Comparison of ENCODE assay signal across 1 cellular context in the genomic region with DNA sequence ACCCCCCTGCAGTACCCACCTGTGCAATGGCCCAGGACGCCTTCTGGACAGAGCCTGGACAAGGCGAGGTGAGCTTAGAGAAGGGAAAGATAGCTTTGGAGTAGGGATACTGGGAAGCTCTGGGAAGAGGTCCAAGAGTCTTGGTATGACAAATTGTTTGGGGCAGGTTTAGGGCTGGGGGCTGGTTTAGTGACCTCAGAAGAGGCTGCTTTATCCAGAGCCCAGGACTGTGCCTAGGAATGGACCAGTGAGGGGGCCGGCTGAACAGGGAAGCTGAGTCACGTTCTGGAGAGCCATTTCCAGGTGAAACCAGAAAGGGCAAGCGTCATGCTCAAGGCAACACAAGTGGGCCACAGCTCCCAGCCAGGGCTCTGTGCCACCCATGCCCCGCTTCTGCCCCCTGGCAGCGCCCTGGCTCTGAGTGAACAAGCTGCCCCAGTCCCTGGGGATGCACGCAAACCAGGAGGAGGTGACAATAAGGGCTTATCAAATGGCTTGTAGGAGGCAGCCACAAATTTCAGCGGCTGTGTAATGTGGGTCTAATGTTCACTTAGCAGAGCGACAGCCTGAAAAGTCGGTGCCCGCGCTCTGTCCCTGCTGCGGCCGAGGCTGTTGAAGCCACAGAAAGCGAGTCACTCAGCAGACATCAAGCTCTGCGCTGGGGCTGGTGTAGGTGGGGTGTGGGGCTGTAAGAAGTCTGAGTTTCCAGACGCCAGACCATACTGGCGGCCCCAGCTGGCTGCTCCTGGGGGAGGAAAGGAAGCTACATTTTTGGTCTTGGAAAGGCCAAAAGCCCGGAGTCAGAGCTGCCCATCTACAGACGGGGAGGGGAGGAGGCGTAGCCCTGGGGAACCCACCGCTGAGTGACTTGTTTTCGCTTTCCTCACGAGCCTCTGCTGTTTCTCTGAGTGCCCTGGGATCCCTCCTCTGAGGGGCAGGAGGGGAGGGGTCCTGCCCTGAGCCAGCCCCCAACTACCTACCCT.
A peak's percentile ranks its signal among the peaks of the same experiment; 100 is the strongest.
TF ChIP-seq lines count a peak whose summit lies in the region.

No MANE protein-coding gene starts in this region.

TF ChIP-seq in HepG2, 621 proteins besides CTCF, POLR2A, EP300 and RAD21 (continued from another document):
- TF ChIP-seq, protein P1, sequence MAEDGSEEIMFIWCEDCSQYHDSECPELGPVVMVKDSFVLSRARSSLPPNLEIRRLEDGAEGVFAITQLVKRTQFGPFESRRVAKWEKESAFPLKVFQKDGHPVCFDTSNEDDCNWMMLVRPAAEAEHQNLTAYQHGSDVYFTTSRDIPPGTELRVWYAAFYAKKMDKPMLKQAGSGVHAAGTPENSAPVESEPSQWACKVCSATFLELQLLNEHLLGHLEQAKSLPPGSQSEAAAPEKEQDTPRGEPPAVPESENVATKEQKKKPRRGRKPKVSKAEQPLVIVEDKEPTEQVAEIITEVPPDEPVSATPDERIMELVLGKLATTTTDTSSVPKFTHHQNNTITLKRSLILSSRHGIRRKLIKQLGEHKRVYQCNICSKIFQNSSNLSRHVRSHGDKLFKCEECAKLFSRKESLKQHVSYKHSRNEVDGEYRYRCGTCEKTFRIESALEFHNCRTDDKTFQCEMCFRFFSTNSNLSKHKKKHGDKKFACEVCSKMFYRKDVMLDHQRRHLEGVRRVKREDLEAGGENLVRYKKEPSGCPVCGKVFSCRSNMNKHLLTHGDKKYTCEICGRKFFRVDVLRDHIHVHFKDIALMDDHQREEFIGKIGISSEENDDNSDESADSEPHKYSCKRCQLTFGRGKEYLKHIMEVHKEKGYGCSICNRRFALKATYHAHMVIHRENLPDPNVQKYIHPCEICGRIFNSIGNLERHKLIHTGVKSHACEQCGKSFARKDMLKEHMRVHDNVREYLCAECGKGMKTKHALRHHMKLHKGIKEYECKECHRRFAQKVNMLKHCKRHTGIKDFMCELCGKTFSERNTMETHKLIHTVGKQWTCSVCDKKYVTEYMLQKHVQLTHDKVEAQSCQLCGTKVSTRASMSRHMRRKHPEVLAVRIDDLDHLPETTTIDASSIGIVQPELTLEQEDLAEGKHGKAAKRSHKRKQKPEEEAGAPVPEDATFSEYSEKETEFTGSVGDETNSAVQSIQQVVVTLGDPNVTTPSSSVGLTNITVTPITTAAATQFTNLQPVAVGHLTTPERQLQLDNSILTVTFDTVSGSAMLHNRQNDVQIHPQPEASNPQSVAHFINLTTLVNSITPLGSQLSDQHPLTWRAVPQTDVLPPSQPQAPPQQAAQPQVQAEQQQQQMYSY (CRISPR knock-in tag; IDR thresholded peaks at IDR 0.05) = peak; percentile 54; the same call in 1 of the 2 replicates
- TF ChIP-seq, protein P2, sequence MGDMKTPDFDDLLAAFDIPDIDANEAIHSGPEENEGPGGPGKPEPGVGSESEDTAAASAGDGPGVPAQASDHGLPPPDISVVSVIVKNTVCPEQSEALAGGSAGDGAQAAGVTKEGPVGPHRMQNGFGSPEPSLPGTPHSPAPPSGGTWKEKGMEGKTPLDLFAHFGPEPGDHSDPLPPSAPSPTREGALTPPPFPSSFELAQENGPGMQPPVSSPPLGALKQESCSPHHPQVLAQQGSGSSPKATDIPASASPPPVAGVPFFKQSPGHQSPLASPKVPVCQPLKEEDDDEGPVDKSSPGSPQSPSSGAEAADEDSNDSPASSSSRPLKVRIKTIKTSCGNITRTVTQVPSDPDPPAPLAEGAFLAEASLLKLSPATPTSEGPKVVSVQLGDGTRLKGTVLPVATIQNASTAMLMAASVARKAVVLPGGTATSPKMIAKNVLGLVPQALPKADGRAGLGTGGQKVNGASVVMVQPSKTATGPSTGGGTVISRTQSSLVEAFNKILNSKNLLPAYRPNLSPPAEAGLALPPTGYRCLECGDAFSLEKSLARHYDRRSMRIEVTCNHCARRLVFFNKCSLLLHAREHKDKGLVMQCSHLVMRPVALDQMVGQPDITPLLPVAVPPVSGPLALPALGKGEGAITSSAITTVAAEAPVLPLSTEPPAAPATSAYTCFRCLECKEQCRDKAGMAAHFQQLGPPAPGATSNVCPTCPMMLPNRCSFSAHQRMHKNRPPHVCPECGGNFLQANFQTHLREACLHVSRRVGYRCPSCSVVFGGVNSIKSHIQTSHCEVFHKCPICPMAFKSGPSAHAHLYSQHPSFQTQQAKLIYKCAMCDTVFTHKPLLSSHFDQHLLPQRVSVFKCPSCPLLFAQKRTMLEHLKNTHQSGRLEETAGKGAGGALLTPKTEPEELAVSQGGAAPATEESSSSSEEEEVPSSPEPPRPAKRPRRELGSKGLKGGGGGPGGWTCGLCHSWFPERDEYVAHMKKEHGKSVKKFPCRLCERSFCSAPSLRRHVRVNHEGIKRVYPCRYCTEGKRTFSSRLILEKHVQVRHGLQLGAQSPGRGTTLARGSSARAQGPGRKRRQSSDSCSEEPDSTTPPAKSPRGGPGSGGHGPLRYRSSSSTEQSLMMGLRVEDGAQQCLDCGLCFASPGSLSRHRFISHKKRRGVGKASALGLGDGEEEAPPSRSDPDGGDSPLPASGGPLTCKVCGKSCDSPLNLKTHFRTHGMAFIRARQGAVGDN (CRISPR knock-in tag; IDR thresholded peaks at IDR 0.05) = peak; percentile 48; the same call in 1 of the 2 replicates
- TF ChIP-seq, protein P3, sequence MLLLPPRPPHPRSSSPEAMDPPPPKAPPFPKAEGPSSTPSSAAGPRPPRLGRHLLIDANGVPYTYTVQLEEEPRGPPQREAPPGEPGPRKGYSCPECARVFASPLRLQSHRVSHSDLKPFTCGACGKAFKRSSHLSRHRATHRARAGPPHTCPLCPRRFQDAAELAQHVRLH (CRISPR knock-in tag; IDR thresholded peaks at IDR 0.05; ENCODE audit: borderline replicate concordance, low read depth) = no peak
- no peak; the same call in 1 of the 2 replicates for TF ChIP-seq ZNF776 (CRISPR knock-in tag; IDR thresholded peaks at IDR 0.05)
- TF ChIP-seq BORCS8-MEF2B (CRISPR knock-in tag; IDR thresholded peaks at IDR 0.05) = 0 out of 2 replicates have a peak, but pooled peaks have one; percentile 24
TF ChIP-seq in HepG2: peak in this region for 7.
